ENCODE assay signal across 8 cellular contexts in genomic region chr1:160078392-160079195, GRCh38. TPM values are rescaled to one million over a fixed set of nuclear protein-coding genes. Genes with fewer than 3 reads are reported as not detected.
DNase-seq lines count a peak whose midpoint lies in the region; ATAC-seq, FAIRE-seq and TF ChIP-seq lines count a peak whose summit lies in the region.

No MANE protein-coding gene starts in this region.

- H3K4me1 ChIP-seq in K562 (replicated peaks in 1 of 2; ENCODE audit: control insufficient read depth in 2 of 2, insufficient read depth in 2 of 2, low read length in 2 of 2) (peaks cover 0 to under 1% of the 10 kb centered on the region in 2 experiments; a peak in 1 of 5 replicates), left lung (peaks cover 0 to 11% of the 10 kb centered on the region in 2 donors), vagina (no peaks in the 10 kb centered on the region)

- H3K4me3 ChIP-seq in K562 (no peak overlapping the region), left lung (no peak overlapping the region), vagina (no peak overlapping the region)

- WGBS in K562 (ENCODE audit: insufficient coverage, low coverage, missing lambda C conversion rate), result 0% methylated on average over 9 of the region's 9 CpGs

- POLR2A ChIA-PET in K562 (lab: Yijun Ruan, JAX), result interaction anchor here (0.6 to 2.1 kb wide), 8 partner anchors 9 to 154 kb away, joined by 3 to 8 read pairs (median 4); partner anchors contain the start of genes IGSF8 and KCNJ10

- TF ChIP-seq POLR2A in K562 (conservative IDR thresholded peaks at IDR 0.05) (no peak), vagina (IDR thresholded peaks at IDR 0.05) (no peak)

- CTCF ChIA-PET in K562 (lab: Yijun Ruan, JAX; ENCODE audit: low intra/inter-chr PET ratio), result interaction anchor here (0.7 to 1.7 kb wide), 5 partner anchors 21 to 142 kb away, joined by 3 to 7 read pairs (median 4); no protein-coding TSS in a partner anchor

- H3K36me3 ChIP-seq in K562 (ENCODE audit: control insufficient read depth, insufficient read depth, low read length) (no peaks in the 10 kb centered on the region), left lung (no peaks in the 10 kb centered on the region), vagina (no peaks in the 10 kb centered on the region)

- TF ChIP-seq CTCF in K562 (IDR thresholded peaks at IDR 0.05 in 2 of 3, conservative IDR thresholded peaks at IDR 0.05 in 1 of 3; ENCODE audit: insufficient read depth in 2 of 3, low read depth in 1 of 3, low read length in 3 of 3) (peak; percentile 86 to 97 (median 88)), left lung (IDR thresholded peaks at IDR 0.05) (peak; percentile 69 to 76), vagina (IDR thresholded peaks at IDR 0.05) (peak in 1 of 3 experiments; percentile 22)

- no peak overlapping the region for H2AFZ ChIP-seq in K562 (ENCODE audit: low read depth, low read length)

- no peaks in the 10 kb centered on the region for H4K20me1 ChIP-seq in K562 (replicated peaks; ENCODE audit: control insufficient read depth, insufficient read depth, low read length)

- no peak overlapping the region for H3K27ac Mint-ChIP-seq in T-helper 2 cell treated with Interferon-gamma antibody and Interleukin-4, amounts not matched to agents 5 μg/mL and 100 μg/mL, for 36 hours

- intact Hi-C loops in K562 (cut with micrococcal nuclease) (loop anchor here (1.0 kb wide), 1 partner anchor 32 kb away; no protein-coding TSS in a partner anchor), left lung (cut with DNase I) (no loop called here), vagina (cut with DNase I) (no loop called here)

- H3K27me3 ChIP-seq in K562 (ENCODE audit: control insufficient read depth in 2 of 2, insufficient read depth in 2 of 2, low read length in 2 of 2) (peaks cover 13 to 43% of the 10 kb centered on the region in 2 experiments; a peak in 4 of 5 replicates), left lung (peaks cover 35 to 79% of the 10 kb centered on the region in 2 donors), vagina (peaks cover 5% of the 10 kb centered on the region)

- H3K27ac ChIP-seq in K562 (ENCODE audit: extremely low read depth, low read depth, low read length), result no peak overlapping the region
- no peak overlapping the region for H3K27ac ChIP-seq in left lung
- no peak overlapping the region for H3K27ac ChIP-seq in vagina

- ATAC-seq in K562 (peak; percentile 99), left lung (peak; percentile 90)

- no peak overlapping the region for H3K4me3 Mint-ChIP-seq in T-helper 2 cell treated with Interferon-gamma antibody and Interleukin-4, amounts not matched to agents 5 μg/mL and 100 μg/mL, for 36 hours

- FAIRE-seq in GM18507 (lab: Jason Lieb, UNC) (peak; percentile 73), K562 (lab: Jason Lieb, UNC) (peak; percentile 78)

- BruUV-seq in K562 (replicated peaks; lab: Mats Ljungman, UMichigan), result no TSS peak

- H3K9me1 ChIP-seq in K562 (ENCODE audit: control insufficient read depth, insufficient read depth, low read length), result no peaks in the 10 kb centered on the region

- no peak overlapping the region for H3K9ac ChIP-seq in K562 (ENCODE audit: insufficient read depth in 1 of 2, low read depth in 2 of 2, low read length in 2 of 2)

- no peaks in the 10 kb centered on the region for H3K9me3 ChIP-seq in K562 (replicated peaks; ENCODE audit: control insufficient read depth, insufficient read depth, low read depth, low read length)
- H3K9me3 ChIP-seq in left lung, result no peaks in the 10 kb centered on the region
- H3K9me3 ChIP-seq in vagina, result no peaks in the 10 kb centered on the region

- no peaks in the 10 kb centered on the region for H3K79me2 ChIP-seq in K562 (ENCODE audit: control insufficient read depth, insufficient read depth, low read length)

- peak; percentile 76 to 86 for TF ChIP-seq RAD21 in K562 (CRISPR knock-in tag; conservative IDR thresholded peaks at IDR 0.05 in 1 of 2, IDR thresholded peaks at IDR 0.05 in 1 of 2)

- H3K4me1 Mint-ChIP-seq in T-helper 2 cell treated with Interferon-gamma antibody and Interleukin-4, amounts not matched to agents 5 μg/mL and 100 μg/mL, for 36 hours (ENCODE audit: low read depth), result peaks cover 7% of the 10 kb centered on the region

- in situ Hi-C loops in K562 (cut with MboI), result no loop called here

- no peak for TF ChIP-seq EP300 in K562 (IDR thresholded peaks at IDR 0.05; ENCODE audit: low read length)

- no peak overlapping the region for H3K4me2 ChIP-seq in K562 (ENCODE audit: insufficient read depth, low read length)

- peak; percentile 70 for DNase-seq in AG08396 (ENCODE audit: low spot score)
- peak; percentile 32 for DNase-seq in GM18507 (ENCODE audit: extremely low spot score, insufficient read length, low read depth)
- DNase-seq in HT1080 (ENCODE audit: low read depth), result peak; percentile 40
- DNase-seq in T-helper 2 cell treated with Interferon-gamma antibody and Interleukin-4, amounts not matched to agents 5 μg/mL and 100 μg/mL, for 36 hours (ENCODE audit: low spot score), result peak; percentile 63
- DNase-seq in K562 (ENCODE audit: extremely low read depth in 1 of 4, low spot score in 3 of 4), result peak; percentile 67 to 82 (median 78)
- no peak for DNase-seq in left lung
- peak; percentile 39 to 45 for DNase-seq in stimulated activated CD8-positive, alpha-beta memory T cell treated with anti-CD3 and anti-CD28 coated beads, Interleukin-7, amount 100 ng/mL, for 48 hours (ENCODE audit: extremely low read depth in 1 of 2, low read depth in 1 of 2)
- DNase-seq in vagina (ENCODE audit: extremely low spot score in 2 of 2), result no peak

- H3K27me3 Mint-ChIP-seq in T-helper 2 cell treated with Interferon-gamma antibody and Interleukin-4, amounts not matched to agents 5 μg/mL and 100 μg/mL, for 36 hours (ENCODE audit: low read depth), result peaks cover 42% of the 10 kb centered on the region

- H3K9me3 Mint-ChIP-seq in T-helper 2 cell treated with Interferon-gamma antibody and Interleukin-4, amounts not matched to agents 5 μg/mL and 100 μg/mL, for 36 hours, result no peaks in the 10 kb centered on the region

- no peaks in the 10 kb centered on the region for H3K36me3 Mint-ChIP-seq in T-helper 2 cell treated with Interferon-gamma antibody and Interleukin-4, amounts not matched to agents 5 μg/mL and 100 μg/mL, for 36 hours (ENCODE audit: low read depth)

RNA-seq across cellular contexts. Expression of gene KCNJ9, which starts 2.7 kb away (rescaled TPM):
- total RNA-seq in HT1080 (2014; rRNA removed; shearing (Covaris generic)), result not detected in 2 replicates
- not detected in 2 replicates for polyA plus RNA-seq in HT1080 (2015; cell fraction: cytosol; rRNA removed)
- polyA plus RNA-seq in HT1080 (2015; cell fraction: nucleus; rRNA removed), result not detected in 2 replicates
- not detected in 2 replicates for total RNA-seq in K562 (2011; cell fraction: chromatin; rRNA removed; ENCODE audit: low replicate concordance)
- not detected in 2 replicates for total RNA-seq in K562 (2011; cell fraction: nucleolus; rRNA removed)
- total RNA-seq in K562 (2011; cell fraction: nucleoplasm; rRNA removed), result not detected in 2 replicates
- total RNA-seq in K562 (2014; rRNA removed), result not detected in 2 replicates
- not detected in 2 replicates for total RNA-seq in K562 (2014; rRNA removed; fragmentation: Illumina TruSeq; extraction: Trizol)
- total RNA-seq in K562 (2015; rRNA removed; fragmentation: Illumina TruSeq; extraction: Trizol), result not detected in 2 replicates
- not detected in 2 replicates for total RNA-seq in K562 (2021)
- polyA plus RNA-seq in K562 (2011; rRNA removed), result not detected in 2 replicates
- polyA plus RNA-seq in K562 (2011; cell fraction: cytosol; rRNA removed), result not detected in 2 replicates
- polyA plus RNA-seq in K562 (2011; cell fraction: nucleus; rRNA removed), result not detected in 2 replicates
- not detected in 2 replicates for polyA plus RNA-seq in K562 (2012)
- not detected in 2 replicates for polyA plus RNA-seq in K562 (2014; fragmentation: Illumina TruSeq; extraction: Trizol)
- polyA plus RNA-seq in K562 (2014; fragmentation: Nextera tagmentation; extraction: Ambion mirVana), result not detected
- polyA plus RNA-seq in K562 (2014; rRNA removed), result not detected in 2 replicates
- not detected in 2 replicates for polyA minus RNA-seq in K562 (2011; rRNA and poly(A)+ RNA removed)
- not detected in 2 replicates for polyA minus RNA-seq in K562 (2011; cell fraction: cytosol; rRNA and poly(A)+ RNA removed)
- polyA minus RNA-seq in K562 (2011; cell fraction: nucleus; rRNA and poly(A)+ RNA removed), result not detected in 2 replicates
- total RNA-seq in left lung, result not detected
- total RNA-seq in vagina, result not detected

RNA-seq across cellular contexts. Expression of gene KCNJ10, which starts 8.6 kb away (rescaled TPM):
- total RNA-seq in HT1080 (2014; rRNA removed; shearing (Covaris generic)), result not detected in 2 replicates
- polyA plus RNA-seq in HT1080 (2015; cell fraction: cytosol; rRNA removed), result not detected in 2 replicates
- polyA plus RNA-seq in HT1080 (2015; cell fraction: nucleus; rRNA removed), result 0.08 TPM in 1 of 2 replicates, not detected in the other
- not detected in 2 replicates for total RNA-seq in K562 (2011; cell fraction: chromatin; rRNA removed; ENCODE audit: low replicate concordance)
- not detected in 2 replicates for total RNA-seq in K562 (2011; cell fraction: nucleolus; rRNA removed)
- not detected in 2 replicates for total RNA-seq in K562 (2011; cell fraction: nucleoplasm; rRNA removed)
- total RNA-seq in K562 (2014; rRNA removed) (not detected in 2 replicates), K562 (2014; rRNA removed; fragmentation: Illumina TruSeq; extraction: Trizol) (not detected in 2 replicates), K562 (2015; rRNA removed; fragmentation: Illumina TruSeq; extraction: Trizol) (not detected in 2 replicates), K562 (2021) (not detected in 2 replicates), left lung (under 1 TPM in 1 of 2 donors, not detected in 1; 0.58 TPM), vagina (not detected)
- polyA plus RNA-seq in K562 (2011; rRNA removed) (not detected in 2 replicates), K562 (2014; fragmentation: Illumina TruSeq; extraction: Trizol) (not detected in 2 replicates), K562 (2014; fragmentation: Nextera tagmentation; extraction: Ambion mirVana) (under 1 TPM; 0.06 to 0.11 TPM), K562 (2014; rRNA removed) (not detected in 2 replicates)
- not detected in 2 replicates for polyA plus RNA-seq in K562 (2011; cell fraction: cytosol; rRNA removed)
- 0.10 TPM in 1 of 2 replicates, not detected in the other for polyA plus RNA-seq in K562 (2011; cell fraction: nucleus; rRNA removed)
- 0.07 and 0.11 TPM in 2 replicates for polyA plus RNA-seq in K562 (2012)
- polyA minus RNA-seq in K562 (2011; rRNA and poly(A)+ RNA removed), result not detected in 2 replicates
- polyA minus RNA-seq in K562 (2011; cell fraction: cytosol; rRNA and poly(A)+ RNA removed), result not detected in 2 replicates
- not detected in 2 replicates for polyA minus RNA-seq in K562 (2011; cell fraction: nucleus; rRNA and poly(A)+ RNA removed)

RNA-seq across cellular contexts. Expression of gene IGSF8, which starts 19.8 kb away (rescaled TPM):
- total RNA-seq in HT1080 (2014; rRNA removed; shearing (Covaris generic)), result 17.5 and 18.0 TPM in 2 replicates
- polyA plus RNA-seq in HT1080 (2015; cell fraction: cytosol; rRNA removed), result 14.9 and 17.5 TPM in 2 replicates
- 31.8 and 32.4 TPM in 2 replicates for polyA plus RNA-seq in HT1080 (2015; cell fraction: nucleus; rRNA removed)
- total RNA-seq in K562 (2011; cell fraction: chromatin; rRNA removed; ENCODE audit: low replicate concordance), result 8.1 and 30.2 TPM in 2 replicates
- total RNA-seq in K562 (2011; cell fraction: nucleolus; rRNA removed), result 35.5 and 43.4 TPM in 2 replicates
- 16.0 and 20.1 TPM in 2 replicates for total RNA-seq in K562 (2011; cell fraction: nucleoplasm; rRNA removed)
- total RNA-seq in K562 (2014; rRNA removed), result 7.3 and 8.6 TPM in 2 replicates
- 0.93 and 1.4 TPM in 2 replicates for total RNA-seq in K562 (2014; rRNA removed; fragmentation: Illumina TruSeq; extraction: Trizol)
- 3.2 and 3.9 TPM in 2 replicates for total RNA-seq in K562 (2015; rRNA removed; fragmentation: Illumina TruSeq; extraction: Trizol)
- 11.7 and 12.5 TPM in 2 replicates for total RNA-seq in K562 (2021)
- 3.9 and 10.0 TPM in 2 replicates for polyA plus RNA-seq in K562 (2011; rRNA removed)
- 8.4 and 14.8 TPM in 2 replicates for polyA plus RNA-seq in K562 (2011; cell fraction: cytosol; rRNA removed)
- polyA plus RNA-seq in K562 (2011; cell fraction: nucleus; rRNA removed), result 22.5 and 32.3 TPM in 2 replicates
- polyA plus RNA-seq in K562 (2012), result 10.3 and 16.7 TPM in 2 replicates
- 3.1 and 5.9 TPM in 2 replicates for polyA plus RNA-seq in K562 (2014; fragmentation: Illumina TruSeq; extraction: Trizol)
- under 1 TPM; 0.32 to 0.35 TPM for polyA plus RNA-seq in K562 (2014; fragmentation: Nextera tagmentation; extraction: Ambion mirVana)
- 7.1 and 7.6 TPM in 2 replicates for polyA plus RNA-seq in K562 (2014; rRNA removed)
- polyA minus RNA-seq in K562 (2011; rRNA and poly(A)+ RNA removed), result 1.6 and 3.2 TPM in 2 replicates
- 4.3 and 9.0 TPM in 2 replicates for polyA minus RNA-seq in K562 (2011; cell fraction: cytosol; rRNA and poly(A)+ RNA removed)
- polyA minus RNA-seq in K562 (2011; cell fraction: nucleus; rRNA and poly(A)+ RNA removed), result 5.4 and 6.7 TPM in 2 replicates
- total RNA-seq in left lung, result 10 to 100 TPM; 27.5 to 38.3 TPM
- 21.6 TPM for total RNA-seq in vagina

RNA-seq across cellular contexts. Expression of gene ATP1A2, which starts 37.0 kb away (rescaled TPM):
- total RNA-seq in HT1080 (2014; rRNA removed; shearing (Covaris generic)), result not detected in 2 replicates
- 0.02 TPM in 1 of 2 replicates, not detected in the other for polyA plus RNA-seq in HT1080 (2015; cell fraction: cytosol; rRNA removed)
- 0.37 TPM in 1 of 2 replicates, not detected in the other for polyA plus RNA-seq in HT1080 (2015; cell fraction: nucleus; rRNA removed)
- 0.21 and 1.2 TPM in 2 replicates for total RNA-seq in K562 (2011; cell fraction: chromatin; rRNA removed; ENCODE audit: low replicate concordance)
- 0.50 TPM in 1 of 2 replicates, not detected in the other for total RNA-seq in K562 (2011; cell fraction: nucleolus; rRNA removed)
- total RNA-seq in K562 (2011; cell fraction: nucleoplasm; rRNA removed), result 0.44 and 0.76 TPM in 2 replicates
- total RNA-seq in K562 (2014; rRNA removed) (not detected in 2 replicates), K562 (2014; rRNA removed; fragmentation: Illumina TruSeq; extraction: Trizol) (not detected in 2 replicates), K562 (2015; rRNA removed; fragmentation: Illumina TruSeq; extraction: Trizol) (not detected in 2 replicates), K562 (2021) (0.04 and 0.09 TPM in 2 replicates), left lung (1 to 10 TPM; 2.8 to 5.0 TPM), vagina (11.0 TPM)
- polyA plus RNA-seq in K562 (2011; rRNA removed) (0.11 and 0.14 TPM in 2 replicates), K562 (2014; fragmentation: Illumina TruSeq; extraction: Trizol) (0.04 TPM in 1 of 2 replicates, not detected in the other), K562 (2014; fragmentation: Nextera tagmentation; extraction: Ambion mirVana) (not detected), K562 (2014; rRNA removed) (not detected in 2 replicates)
- 0.06 and 0.44 TPM in 2 replicates for polyA plus RNA-seq in K562 (2011; cell fraction: cytosol; rRNA removed)
- polyA plus RNA-seq in K562 (2011; cell fraction: nucleus; rRNA removed), result 0.43 and 0.55 TPM in 2 replicates
- 0.18 and 0.23 TPM in 2 replicates for polyA plus RNA-seq in K562 (2012)
- 0.06 and 0.07 TPM in 2 replicates for polyA minus RNA-seq in K562 (2011; rRNA and poly(A)+ RNA removed)
- not detected in 2 replicates for polyA minus RNA-seq in K562 (2011; cell fraction: cytosol; rRNA and poly(A)+ RNA removed)
- polyA minus RNA-seq in K562 (2011; cell fraction: nucleus; rRNA and poly(A)+ RNA removed), result 0.13 and 0.22 TPM in 2 replicates

RNA-seq across cellular contexts. Expression of gene PIGM, which starts 46.8 kb away (rescaled TPM):
- 4.9 and 5.8 TPM in 2 replicates for total RNA-seq in HT1080 (2014; rRNA removed; shearing (Covaris generic))
- polyA plus RNA-seq in HT1080 (2015; cell fraction: cytosol; rRNA removed), result 5.6 and 7.0 TPM in 2 replicates
- polyA plus RNA-seq in HT1080 (2015; cell fraction: nucleus; rRNA removed), result 9.4 and 10.6 TPM in 2 replicates
- 6.0 and 9.3 TPM in 2 replicates for total RNA-seq in K562 (2011; cell fraction: chromatin; rRNA removed; ENCODE audit: low replicate concordance)
- 5.7 and 6.2 TPM in 2 replicates for total RNA-seq in K562 (2011; cell fraction: nucleolus; rRNA removed)
- 10.0 and 15.0 TPM in 2 replicates for total RNA-seq in K562 (2011; cell fraction: nucleoplasm; rRNA removed)
- total RNA-seq in K562 (2014; rRNA removed) (2.6 and 3.8 TPM in 2 replicates), K562 (2014; rRNA removed; fragmentation: Illumina TruSeq; extraction: Trizol) (5.0 and 5.1 TPM in 2 replicates), K562 (2015; rRNA removed; fragmentation: Illumina TruSeq; extraction: Trizol) (4.2 and 4.7 TPM in 2 replicates), K562 (2021) (4.0 and 4.3 TPM in 2 replicates), left lung (1 to 10 TPM; 7.0 to 9.5 TPM), vagina (2.7 TPM)
- polyA plus RNA-seq in K562 (2011; rRNA removed) (4.7 and 5.1 TPM in 2 replicates), K562 (2014; fragmentation: Illumina TruSeq; extraction: Trizol) (5.4 and 6.7 TPM in 2 replicates), K562 (2014; fragmentation: Nextera tagmentation; extraction: Ambion mirVana) (1 to 10 TPM; 3.0 to 3.4 TPM), K562 (2014; rRNA removed) (4.0 and 4.8 TPM in 2 replicates)
- polyA plus RNA-seq in K562 (2011; cell fraction: cytosol; rRNA removed), result 3.9 and 4.9 TPM in 2 replicates
- 4.5 and 5.2 TPM in 2 replicates for polyA plus RNA-seq in K562 (2011; cell fraction: nucleus; rRNA removed)
- 4.4 and 5.1 TPM in 2 replicates for polyA plus RNA-seq in K562 (2012)
- 3.0 and 3.3 TPM in 2 replicates for polyA minus RNA-seq in K562 (2011; rRNA and poly(A)+ RNA removed)
- polyA minus RNA-seq in K562 (2011; cell fraction: cytosol; rRNA and poly(A)+ RNA removed), result 1.4 and 1.9 TPM in 2 replicates
- 2.4 and 4.1 TPM in 2 replicates for polyA minus RNA-seq in K562 (2011; cell fraction: nucleus; rRNA and poly(A)+ RNA removed)

Comparison
In these comparisons a context has a peak if more than half of its experiments do, and no peak if none do; other contexts are left out.
1. DNase-seq: peak in AG08396 (single experiment), GM18507 (single experiment), HT1080 (single experiment), T-helper 2 cell treated with Interferon-gamma antibody and Interleukin-4, amounts not matched to agents 5 μg/mL and 100 μg/mL, for 36 hours (single experiment), K562 (4 of 4) and stimulated activated CD8-positive, alpha-beta memory T cell treated with anti-CD3 and anti-CD28 coated beads, Interleukin-7, amount 100 ng/mL, for 48 hours (2 of 2); none in left lung (0 of 2) and vagina (0 of 2).